ENCODE assay signal across 25 cellular contexts in genomic region chr20:38591484-38592410, GRCh38. TPM values are rescaled to one million over a fixed set of nuclear protein-coding genes. Genes with fewer than 3 reads are reported as not detected.
"Had no signal": no experiment of that assay in that cellular context is flagged by ENCODE, and none has a peak within 500 bp of the region (broad histone marks: within the 10 kb centered on the region; RNA-seq: fewer than 3 reads in every experiment).

No MANE protein-coding gene starts in this region.

- ATAC-seq: activated naive CD8-positive, alpha-beta T cell treated with anti-CD3 and anti-CD28 coated beads, Interleukin-2, amount 50 U/mL, for 24 hours; lower lobe of right lung; naive thymus-derived CD8-positive, alpha-beta T cell; WTC11 had no signal

- H3K9me3 Mint-ChIP-seq: activated naive CD4-positive, alpha-beta T cell treated with anti-CD3 and anti-CD28 coated beads for 36 hours; activated naive CD8-positive, alpha-beta T cell treated with anti-CD3 and anti-CD28 coated beads, Interleukin-2, amount 50 U/mL, for 24 hours; mesothelial cell of epicardium; naive thymus-derived CD8-positive, alpha-beta T cell; neural progenitor cell had no signal

- H3K4me3 ChIP-seq: coronary artery, heart right ventricle, lower lobe of right lung, neural progenitor cell, prostate gland, right atrium auricular region, thoracic aorta, upper lobe of right lung had no signal

- H3K9me3 ChIP-seq: heart right ventricle, lower lobe of right lung, prostate gland, right atrium auricular region, thoracic aorta, upper lobe of right lung had no signal

- H3K9ac ChIP-seq: neural progenitor cell had no signal

- H3K4me3 Mint-ChIP-seq: activated naive CD4-positive, alpha-beta T cell treated with anti-CD3 and anti-CD28 coated beads for 36 hours; activated naive CD8-positive, alpha-beta T cell treated with anti-CD3 and anti-CD28 coated beads, Interleukin-2, amount 50 U/mL, for 24 hours; mesothelial cell of epicardium; naive thymus-derived CD8-positive, alpha-beta T cell; neural progenitor cell; WTC11 had no signal

- H3K27ac ChIP-seq: coronary artery, heart right ventricle, lower lobe of right lung, neural progenitor cell, prostate gland, right atrium auricular region, thoracic aorta, upper lobe of right lung had no signal

- DNase-seq: activated CD8-positive, alpha-beta memory T cell treated with anti-CD3 and anti-CD28 coated beads for 24 hours; activated CD8-positive, alpha-beta memory T cell treated with anti-CD3 and anti-CD28 coated beads, Interleukin-2, amount 50 U/mL, for 4 hours; activated naive CD4-positive, alpha-beta T cell treated with anti-CD3 and anti-CD28 coated beads for 36 hours; activated naive CD8-positive, alpha-beta T cell treated with anti-CD3 and anti-CD28 coated beads, Interleukin-2, amount 50 U/mL, for 24 hours; activated T-cell treated with anti-CD3 and anti-CD28 coated beads, Interleukin-2, amount 50 U/mL, for 48 hours; cerebellar nuclear complex; foreskin fibroblast; heart right ventricle; lower lobe of right lung; naive thymus-derived CD8-positive, alpha-beta T cell; stimulated activated CD4-positive, alpha-beta T cell treated with anti-CD3 and anti-CD28 coated beads, Interleukin-4, amount 100 ng/mL, for 24 hours; stimulated activated naive CD4-positive, alpha-beta T cell treated with Interleukin-2 at 50 U/mL for 16 hours; T-helper 9 cell; upper lobe of right lung had no signal

- H3K4me1 Mint-ChIP-seq: activated naive CD8-positive, alpha-beta T cell treated with anti-CD3 and anti-CD28 coated beads, Interleukin-2, amount 50 U/mL, for 24 hours; mesothelial cell of epicardium; naive thymus-derived CD8-positive, alpha-beta T cell; neural progenitor cell had no signal

- H3K27me3 Mint-ChIP-seq: activated naive CD8-positive, alpha-beta T cell treated with anti-CD3 and anti-CD28 coated beads, Interleukin-2, amount 50 U/mL, for 24 hours had no signal

- H3K36me3 Mint-ChIP-seq: mesothelial cell of epicardium; naive thymus-derived CD8-positive, alpha-beta T cell; neural progenitor cell; WTC11 had no signal

- H3K27me3 ChIP-seq: neural progenitor cell, right atrium auricular region, upper lobe of right lung had no signal

- H3K4me1 ChIP-seq: heart right ventricle, lower lobe of right lung, neural progenitor cell, prostate gland, right atrium auricular region, upper lobe of right lung had no signal

- H3K36me3 ChIP-seq: heart right ventricle, lower lobe of right lung, neural progenitor cell, prostate gland, right atrium auricular region, thoracic aorta, upper lobe of right lung had no signal

- H3K27ac Mint-ChIP-seq: activated naive CD4-positive, alpha-beta T cell treated with anti-CD3 and anti-CD28 coated beads for 36 hours; activated naive CD8-positive, alpha-beta T cell treated with anti-CD3 and anti-CD28 coated beads, Interleukin-2, amount 50 U/mL, for 24 hours; mesothelial cell of epicardium; naive thymus-derived CD8-positive, alpha-beta T cell; neural progenitor cell; WTC11 had no signal

RNA-seq across cellular contexts. Expression of gene ARHGAP40, which starts 9.9 kb away (rescaled TPM):
- total RNA-seq: activated naive CD4-positive, alpha-beta T cell treated with anti-CD3 and anti-CD28 coated beads for 36 hours; fibroblast of lung; heart right ventricle; naive thymus-derived CD8-positive, alpha-beta T cell; osteoblast; right atrium auricular region; T-helper 1 cell treated with Interleukin-12 subunit alpha and Interleukin-12 subunit beta and Interleukin-4 antibody, amounts not matched to agents 30 ng/mL and 1 ng/mL, for 36 hours; thoracic aorta had no signal
- polyA plus RNA-seq: fibroblast of lung; heart right ventricle; naive thymus-derived CD8-positive, alpha-beta T cell had no signal

RNA-seq across cellular contexts. Expression of gene ADIG, which starts 10.8 kb away (rescaled TPM):
- total RNA-seq: activated naive CD4-positive, alpha-beta T cell treated with anti-CD3 and anti-CD28 coated beads for 36 hours; fibroblast of lung; lower lobe of right lung; mesothelial cell of epicardium; naive thymus-derived CD8-positive, alpha-beta T cell; osteoblast; prostate gland; right atrium auricular region; T-helper 1 cell treated with Interleukin-12 subunit alpha and Interleukin-12 subunit beta and Interleukin-4 antibody, amounts not matched to agents 30 ng/mL and 1 ng/mL, for 36 hours; thoracic aorta; upper lobe of right lung; WTC11 had no signal
- polyA plus RNA-seq: fibroblast of lung; heart right ventricle; keratinocyte; naive thymus-derived CD8-positive, alpha-beta T cell had no signal
